ENCODE assay signal across 11 cellular contexts in genomic region chr14:90408713-90409112, GRCh38. TPM values are rescaled to one million over a fixed set of nuclear protein-coding genes. Genes with fewer than 3 reads are reported as not detected.
DNase-seq lines count a peak whose midpoint lies in the region; ATAC-seq and TF ChIP-seq lines count a peak whose summit lies in the region.
"Had no signal": no experiment of that assay in that cellular context is flagged by ENCODE, and none has a peak within 500 bp of the region (broad histone marks: within the 10 kb centered on the region; RNA-seq: fewer than 3 reads in every experiment).

No MANE protein-coding gene starts in this region.

- H3K27ac Mint-ChIP-seq in GM23338, result no peak overlapping the region
- H3K27ac Mint-ChIP-seq: progenitor cell of endocrine pancreas had no signal

- H3K4me1 ChIP-seq in GM23338 (ENCODE audit: insufficient read depth) (peaks cover 16% of the 10 kb centered on the region), smooth muscle cell (ENCODE audit: low read depth) (no peaks in the 10 kb centered on the region)

- H3K27ac ChIP-seq in GM23338 (ENCODE audit: low read depth) (peak overlapping the region; percentile 63; the same call in 1 of the 2 replicates), smooth muscle cell (ENCODE audit: low read depth) (peak overlapping the region; percentile 71)

- H3K4me2 ChIP-seq in GM23338 (no peak overlapping the region), smooth muscle cell (no peak overlapping the region)

- no peaks in the 10 kb centered on the region for H3K79me2 ChIP-seq in GM23338 (replicated peaks; ENCODE audit: insufficient read depth)
- no peaks in the 10 kb centered on the region for H3K79me2 ChIP-seq in smooth muscle cell (ENCODE audit: low read depth)

- DNase-seq in GM23338 (ENCODE audit: low spot score) (peak; percentile 42), astrocyte of the spinal cord (ENCODE audit: low read depth, low spot score) (peak; percentile 19), left colon (no peak), smooth muscle cell (lab: John Stamatoyannopoulos, UW; ENCODE audit: unreplicated experiment) (no peak), RKO (ENCODE audit: low spot score) (no peak)
- DNase-seq in stimulated activated CD4-positive, alpha-beta T cell treated with anti-CD3 and anti-CD28 coated beads, Interleukin-4, amount 100 ng/mL, for 1 hour, result no peak
- DNase-seq: activated naive CD4-positive, alpha-beta T cell treated with Interleukin-2 at 50 U/mL for 16 hours; NCI-H187 treated with DMSO at 0.1 percent for 48 hours had no signal

- H3K9me2 ChIP-seq in GM23338 (ENCODE audit: insufficient read depth), result no peaks in the 10 kb centered on the region

- no peaks in the 10 kb centered on the region for H3K27me3 Mint-ChIP-seq in GM23338 (ENCODE audit: insufficient read depth, low read depth, poor library complexity)
- H3K27me3 Mint-ChIP-seq: progenitor cell of endocrine pancreas had no signal

- 65% methylated on average over 6 of the region's 6 CpGs for WGBS in smooth muscle cell (ENCODE audit: low lambda C conversion rate)

- H3K9me3 ChIP-seq in smooth muscle cell (replicated peaks; ENCODE audit: low read depth), result no peaks in the 10 kb centered on the region

- H3K9ac ChIP-seq in smooth muscle cell (ENCODE audit: low read depth), result no peak overlapping the region

- H3K36me3 Mint-ChIP-seq in GM23338 (ENCODE audit: low read depth), result peaks cover 26% of the 10 kb centered on the region

- H4K20me1 ChIP-seq in GM23338 (replicated peaks; ENCODE audit: insufficient read depth) (peaks cover 14% of the 10 kb centered on the region; the same call in 1 of the 2 replicates), smooth muscle cell (ENCODE audit: low read depth) (peaks cover 27% of the 10 kb centered on the region)

- no peaks in the 10 kb centered on the region for H3K9me3 Mint-ChIP-seq in GM23338

- H3K36me3 ChIP-seq in GM23338 (ENCODE audit: insufficient read depth), result peaks cover 14% of the 10 kb centered on the region
- peaks cover 15% of the 10 kb centered on the region for H3K36me3 ChIP-seq in smooth muscle cell (ENCODE audit: low read depth)

- peaks cover 7% of the 10 kb centered on the region; the same call in 2 of the 3 replicates for H3K4me1 Mint-ChIP-seq in GM23338

- intact Hi-C loops in left colon (cut with DNase I, micrococcal nuclease), result loop anchor here in 1 of 2 donors (10.0 kb wide), 2 partner anchors 106 to 286 kb away; no protein-coding TSS in a partner anchor

- no peak overlapping the region for H3K4me3 Mint-ChIP-seq in GM23338

- no peak overlapping the region for H3K4me3 ChIP-seq in GM23338
- H3K4me3 ChIP-seq in astrocyte of the spinal cord (ENCODE audit: low read depth, low read length), result no peak overlapping the region
- H3K4me3 ChIP-seq in smooth muscle cell, result no peak overlapping the region

- H3F3A ChIP-seq in GM23338 (replicated peaks; ENCODE audit: low read depth) (no peaks in the 10 kb centered on the region; the same call in 1 of the 2 replicates), smooth muscle cell (ENCODE audit: low read depth) (peaks cover 32% of the 10 kb centered on the region)

- H2AFZ ChIP-seq in GM23338 (no peak overlapping the region), smooth muscle cell (ENCODE audit: low read depth) (no peak overlapping the region)

- H3K27me3 ChIP-seq in GM23338 (ENCODE audit: insufficient read depth) (no peaks in the 10 kb centered on the region), smooth muscle cell (ENCODE audit: low read depth) (no peaks in the 10 kb centered on the region)

- ATAC-seq in GM23338 (peak; percentile 60), left colon (peak; percentile 26), HG03469 (IDR thresholded peaks at IDR 0.05; ENCODE audit: unreplicated experiment) (no peak), HG02798 (IDR thresholded peaks at IDR 0.05; ENCODE audit: poor library complexity, unreplicated experiment) (no peak)

- in situ Hi-C loops in astrocyte of the spinal cord (cut with HindIII; ENCODE audit: low sequenced_read_pairs), result loop anchor here (25.0 kb wide), 1 partner anchor 304 kb away; no protein-coding TSS in a partner anchor

- TF ChIP-seq CTCF in GM23338 (conservative IDR thresholded peaks at IDR 0.05; ENCODE audit: low read depth in 2 of 2), result no peak
- no peak for TF ChIP-seq CTCF in astrocyte of the spinal cord (IDR thresholded peaks at IDR 0.05; ENCODE audit: low read depth, low read length)
- TF ChIP-seq CTCF in smooth muscle cell (IDR thresholded peaks at IDR 0.05; ENCODE audit: borderline replicate concordance, insufficient read depth, poor library complexity, severe bottlenecking), result no peak

TF ChIP-seq in GM23338, 12 proteins besides CTCF, POLR2A, EP300 and RAD21 (continues in another document):
- TF ChIP-seq NANOG (IDR thresholded peaks at IDR 0.05; ENCODE audit: borderline replicate concordance) (no peak), ZNF331 (CRISPR knock-in tag; IDR thresholded peaks at IDR 0.05; ENCODE audit: low read depth) (no peak), JUNB (IDR thresholded peaks at IDR 0.05; ENCODE audit: unreplicated experiment) (no peak), REST (IDR thresholded peaks at IDR 0.05; ENCODE audit: unreplicated experiment) (no peak), STAT1 (IDR thresholded peaks at IDR 0.05; ENCODE audit: unreplicated experiment) (no peak), ZNF114 (CRISPR knock-in tag; IDR thresholded peaks at IDR 0.05) (no peak)

RNA-seq across cellular contexts. Expression of gene CALM1, which starts 11.9 kb away (rescaled TPM):
- total RNA-seq in GM23338 (2014; rRNA removed; shearing (Covaris generic)), result 308 and 335 TPM in 2 replicates
- polyA plus RNA-seq in GM23338 (2016; fragmentation: Nextera tagmentation; extraction: Ambion mirVana) (1,841 and 2,024 TPM in 2 replicates), smooth muscle cell (545 and 597 TPM in 2 replicates)
- total RNA-seq in left colon (100 to 1,000 TPM; 756 to 776 TPM), smooth muscle cell (289 and 302 TPM in 2 replicates)

Comparison
In these comparisons a context has a peak if more than half of its experiments do, and no peak if none do; other contexts are left out.
1. ATAC-seq: peak in GM23338 (single experiment) and left colon (single experiment); none in HG03469 (single experiment) and HG02798 (single experiment).
2. DNase-seq: peak in GM23338 (single experiment) and astrocyte of the spinal cord (single experiment); none in left colon (0 of 2), smooth muscle cell (single experiment), RKO (single experiment) and stimulated activated CD4-positive, alpha-beta T cell treated with anti-CD3 and anti-CD28 coated beads, Interleukin-4, amount 100 ng/mL, for 1 hour (single experiment).